1 cellular context compared by ENCODE assay signal in the genomic region with DNA sequence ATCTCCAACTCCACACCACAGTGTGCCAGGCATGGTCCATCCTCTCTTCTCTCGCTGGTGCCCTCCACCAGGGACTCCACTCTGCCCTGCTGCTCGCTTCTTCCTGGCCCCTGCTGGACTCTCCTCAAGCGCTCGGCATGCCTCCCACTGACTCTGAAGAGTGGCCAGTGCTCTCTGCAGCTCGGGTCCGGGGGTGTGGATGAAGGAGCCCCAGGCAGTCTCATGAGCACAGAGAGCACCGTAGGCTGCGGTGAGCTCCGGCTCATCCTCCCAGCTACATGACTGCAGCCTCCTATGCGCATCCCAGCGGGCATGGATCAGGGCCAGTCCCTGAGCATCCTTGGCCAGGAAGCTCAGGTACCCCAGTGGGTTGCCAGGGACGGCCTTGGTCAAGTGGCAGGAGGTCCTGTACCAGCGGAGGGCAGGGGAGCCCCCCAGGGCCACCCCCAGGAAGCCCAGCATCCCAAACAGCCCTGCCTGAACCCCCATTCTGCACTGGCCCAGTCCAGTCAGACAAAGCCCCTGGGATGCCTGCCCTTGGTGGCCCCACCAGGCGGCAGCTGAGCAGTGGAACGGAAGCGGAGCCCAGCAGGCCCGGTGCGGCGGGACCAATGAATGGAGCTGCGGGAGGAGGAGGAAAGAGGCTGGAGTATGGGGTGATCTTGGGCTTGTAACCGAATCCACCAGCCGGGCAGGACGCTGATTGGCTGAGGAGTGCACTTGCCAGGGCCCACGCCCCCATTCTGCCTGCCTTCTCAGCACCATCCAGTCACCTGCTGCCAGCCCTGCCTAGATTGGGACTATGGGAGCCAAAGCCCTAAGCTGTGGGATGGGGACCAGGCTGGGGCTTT.
TF ChIP-seq lines count a peak whose summit lies in the region.

A gene with protein sequence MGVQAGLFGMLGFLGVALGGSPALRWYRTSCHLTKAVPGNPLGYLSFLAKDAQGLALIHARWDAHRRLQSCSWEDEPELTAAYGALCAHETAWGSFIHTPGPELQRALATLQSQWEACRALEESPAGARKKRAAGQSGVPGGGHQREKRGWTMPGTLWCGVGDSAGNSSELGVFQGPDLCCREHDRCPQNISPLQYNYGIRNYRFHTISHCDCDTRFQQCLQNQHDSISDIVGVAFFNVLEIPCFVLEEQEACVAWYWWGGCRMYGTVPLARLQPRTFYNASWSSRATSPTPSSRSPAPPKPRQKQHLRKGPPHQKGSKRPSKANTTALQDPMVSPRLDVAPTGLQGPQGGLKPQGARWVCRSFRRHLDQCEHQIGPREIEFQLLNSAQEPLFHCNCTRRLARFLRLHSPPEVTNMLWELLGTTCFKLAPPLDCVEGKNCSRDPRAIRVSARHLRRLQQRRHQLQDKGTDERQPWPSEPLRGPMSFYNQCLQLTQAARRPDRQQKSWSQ (minus strand): TSS at position 643 of the 851 bp plus-strand sequence. CDS start 154 bp downstream, at position 489.

TF ChIP-seq in HEK293, 187 proteins besides CTCF, POLR2A, EP300 and RAD21 (continued from another document):
- TF ChIP-seq, protein P1, sequence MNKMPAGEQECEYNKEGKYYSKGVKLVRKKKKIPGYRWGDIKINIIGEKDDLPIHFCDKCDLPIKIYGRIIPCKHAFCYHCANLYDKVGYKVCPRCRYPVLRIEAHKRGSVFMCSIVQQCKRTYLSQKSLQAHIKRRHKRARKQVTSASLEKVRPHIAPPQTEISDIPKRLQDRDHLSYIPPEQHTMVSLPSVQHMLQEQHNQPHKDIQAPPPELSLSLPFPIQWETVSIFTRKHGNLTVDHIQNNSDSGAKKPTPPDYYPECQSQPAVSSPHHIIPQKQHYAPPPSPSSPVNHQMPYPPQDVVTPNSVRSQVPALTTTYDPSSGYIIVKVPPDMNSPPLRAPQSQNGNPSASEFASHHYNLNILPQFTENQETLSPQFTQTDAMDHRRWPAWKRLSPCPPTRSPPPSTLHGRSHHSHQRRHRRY (tag by site-specific recombination; IDR thresholded peaks at IDR 0.05): no peak
- TF ChIP-seq ZNF341 (tag by site-specific recombination; IDR thresholded peaks at IDR 0.05; ENCODE audit: low read depth) (peak; percentile 18; the same call in 1 of the 2 replicates), ZNF155 (tag by site-specific recombination; IDR thresholded peaks at IDR 0.05) (no peak), HOXC10 (CRISPR knock-in tag; IDR thresholded peaks at IDR 0.05) (no peak), KLF10 (tag by site-specific recombination; IDR thresholded peaks at IDR 0.05) (no peak), TRIM28 (IDR thresholded peaks at IDR 0.05; ENCODE audit: borderline replicate concordance, low read length) (no peak), ZNF354C (tag by site-specific recombination; IDR thresholded peaks at IDR 0.05; ENCODE audit: borderline replicate concordance, low read depth) (no peak), ZNF660 (tag by site-specific recombination; IDR thresholded peaks at IDR 0.05) (no peak), ZNF624 (tag by site-specific recombination; IDR thresholded peaks at IDR 0.05) (no peak), PRDM1 (tag by site-specific recombination; IDR thresholded peaks at IDR 0.05) (no peak), ZNF600 (tag by site-specific recombination; IDR thresholded peaks at IDR 0.05) (no peak), MYNN (tag by site-specific recombination; IDR thresholded peaks at IDR 0.05; ENCODE audit: borderline replicate concordance) (no peak), ZNF2 (tag by site-specific recombination; IDR thresholded peaks at IDR 0.05) (no peak), BCL11A (tag by site-specific recombination; IDR thresholded peaks at IDR 0.05; ENCODE audit: low read depth) (no peak), GLI2 (tag by site-specific recombination; IDR thresholded peaks at IDR 0.05; ENCODE audit: borderline replicate concordance, low read depth) (no peak), ZNF175 (tag by site-specific recombination; IDR thresholded peaks at IDR 0.05) (no peak), ZNF473 (tag by site-specific recombination; IDR thresholded peaks at IDR 0.05) (no peak), ZNF701 (tag by site-specific recombination; IDR thresholded peaks at IDR 0.05) (no peak), ZNF366 (tag by site-specific recombination; conservative IDR thresholded peaks at IDR 0.05) (no peak), ZNF302 (tag by site-specific recombination; IDR thresholded peaks at IDR 0.05; ENCODE audit: low read depth) (no peak), ZNF571 (tag by site-specific recombination; IDR thresholded peaks at IDR 0.05) (no peak), SP2 (tag by site-specific recombination; IDR thresholded peaks at IDR 0.05) (peak; percentile 79), ZBTB17 (tag by site-specific recombination; IDR thresholded peaks at IDR 0.05) (0 out of 2 replicates have a peak, but pooled peaks have one; percentile 11), ZNF433 (tag by site-specific recombination; IDR thresholded peaks at IDR 0.05; ENCODE audit: low read depth) (no peak)
- TF ChIP-seq, protein P2, sequence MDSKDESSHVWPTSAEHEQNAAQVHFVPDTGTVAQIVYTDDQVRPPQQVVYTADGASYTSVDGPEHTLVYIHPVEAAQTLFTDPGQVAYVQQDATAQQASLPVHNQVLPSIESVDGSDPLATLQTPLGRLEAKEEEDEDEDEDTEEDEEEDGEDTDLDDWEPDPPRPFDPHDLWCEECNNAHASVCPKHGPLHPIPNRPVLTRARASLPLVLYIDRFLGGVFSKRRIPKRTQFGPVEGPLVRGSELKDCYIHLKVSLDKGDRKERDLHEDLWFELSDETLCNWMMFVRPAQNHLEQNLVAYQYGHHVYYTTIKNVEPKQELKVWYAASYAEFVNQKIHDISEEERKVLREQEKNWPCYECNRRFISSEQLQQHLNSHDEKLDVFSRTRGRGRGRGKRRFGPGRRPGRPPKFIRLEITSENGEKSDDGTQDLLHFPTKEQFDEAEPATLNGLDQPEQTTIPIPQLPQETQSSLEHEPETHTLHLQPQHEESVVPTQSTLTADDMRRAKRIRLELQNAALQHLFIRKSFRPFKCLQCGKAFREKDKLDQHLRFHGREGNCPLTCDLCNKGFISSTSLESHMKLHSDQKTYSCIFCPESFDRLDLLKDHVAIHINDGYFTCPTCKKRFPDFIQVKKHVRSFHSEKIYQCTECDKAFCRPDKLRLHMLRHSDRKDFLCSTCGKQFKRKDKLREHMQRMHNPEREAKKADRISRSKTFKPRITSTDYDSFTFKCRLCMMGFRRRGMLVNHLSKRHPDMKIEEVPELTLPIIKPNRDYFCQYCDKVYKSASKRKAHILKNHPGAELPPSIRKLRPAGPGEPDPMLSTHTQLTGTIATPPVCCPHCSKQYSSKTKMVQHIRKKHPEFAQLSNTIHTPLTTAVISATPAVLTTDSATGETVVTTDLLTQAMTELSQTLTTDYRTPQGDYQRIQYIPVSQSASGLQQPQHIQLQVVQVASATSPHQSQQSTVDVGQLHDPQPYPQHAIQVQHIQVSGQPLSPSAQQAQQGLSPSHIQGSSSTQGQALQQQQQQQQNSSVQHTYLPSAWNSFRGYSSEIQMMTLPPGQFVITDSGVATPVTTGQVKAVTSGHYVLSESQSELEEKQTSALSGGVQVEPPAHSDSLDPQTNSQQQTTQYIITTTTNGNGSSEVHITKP (tag by site-specific recombination; IDR thresholded peaks at IDR 0.05): no peak
- TF ChIP-seq, protein P3, sequence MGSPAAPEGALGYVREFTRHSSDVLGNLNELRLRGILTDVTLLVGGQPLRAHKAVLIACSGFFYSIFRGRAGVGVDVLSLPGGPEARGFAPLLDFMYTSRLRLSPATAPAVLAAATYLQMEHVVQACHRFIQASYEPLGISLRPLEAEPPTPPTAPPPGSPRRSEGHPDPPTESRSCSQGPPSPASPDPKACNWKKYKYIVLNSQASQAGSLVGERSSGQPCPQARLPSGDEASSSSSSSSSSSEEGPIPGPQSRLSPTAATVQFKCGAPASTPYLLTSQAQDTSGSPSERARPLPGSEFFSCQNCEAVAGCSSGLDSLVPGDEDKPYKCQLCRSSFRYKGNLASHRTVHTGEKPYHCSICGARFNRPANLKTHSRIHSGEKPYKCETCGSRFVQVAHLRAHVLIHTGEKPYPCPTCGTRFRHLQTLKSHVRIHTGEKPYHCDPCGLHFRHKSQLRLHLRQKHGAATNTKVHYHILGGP (tag by site-specific recombination; IDR thresholded peaks at IDR 0.05): no peak
- TF ChIP-seq, protein P4, sequence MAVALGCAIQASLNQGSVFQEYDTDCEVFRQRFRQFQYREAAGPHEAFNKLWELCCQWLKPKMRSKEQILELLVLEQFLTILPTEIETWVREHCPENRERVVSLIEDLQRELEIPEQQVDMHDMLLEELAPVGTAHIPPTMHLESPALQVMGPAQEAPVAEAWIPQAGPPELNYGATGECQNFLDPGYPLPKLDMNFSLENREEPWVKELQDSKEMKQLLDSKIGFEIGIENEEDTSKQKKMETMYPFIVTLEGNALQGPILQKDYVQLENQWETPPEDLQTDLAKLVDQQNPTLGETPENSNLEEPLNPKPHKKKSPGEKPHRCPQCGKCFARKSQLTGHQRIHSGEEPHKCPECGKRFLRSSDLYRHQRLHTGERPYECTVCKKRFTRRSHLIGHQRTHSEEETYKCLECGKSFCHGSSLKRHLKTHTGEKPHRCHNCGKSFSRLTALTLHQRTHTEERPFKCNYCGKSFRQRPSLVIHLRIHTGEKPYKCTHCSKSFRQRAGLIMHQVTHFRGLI (tag by site-specific recombination; IDR thresholded peaks at IDR 0.05): peak; percentile 77; the same call in 1 of the 2 replicates
- TF ChIP-seq, protein P5, sequence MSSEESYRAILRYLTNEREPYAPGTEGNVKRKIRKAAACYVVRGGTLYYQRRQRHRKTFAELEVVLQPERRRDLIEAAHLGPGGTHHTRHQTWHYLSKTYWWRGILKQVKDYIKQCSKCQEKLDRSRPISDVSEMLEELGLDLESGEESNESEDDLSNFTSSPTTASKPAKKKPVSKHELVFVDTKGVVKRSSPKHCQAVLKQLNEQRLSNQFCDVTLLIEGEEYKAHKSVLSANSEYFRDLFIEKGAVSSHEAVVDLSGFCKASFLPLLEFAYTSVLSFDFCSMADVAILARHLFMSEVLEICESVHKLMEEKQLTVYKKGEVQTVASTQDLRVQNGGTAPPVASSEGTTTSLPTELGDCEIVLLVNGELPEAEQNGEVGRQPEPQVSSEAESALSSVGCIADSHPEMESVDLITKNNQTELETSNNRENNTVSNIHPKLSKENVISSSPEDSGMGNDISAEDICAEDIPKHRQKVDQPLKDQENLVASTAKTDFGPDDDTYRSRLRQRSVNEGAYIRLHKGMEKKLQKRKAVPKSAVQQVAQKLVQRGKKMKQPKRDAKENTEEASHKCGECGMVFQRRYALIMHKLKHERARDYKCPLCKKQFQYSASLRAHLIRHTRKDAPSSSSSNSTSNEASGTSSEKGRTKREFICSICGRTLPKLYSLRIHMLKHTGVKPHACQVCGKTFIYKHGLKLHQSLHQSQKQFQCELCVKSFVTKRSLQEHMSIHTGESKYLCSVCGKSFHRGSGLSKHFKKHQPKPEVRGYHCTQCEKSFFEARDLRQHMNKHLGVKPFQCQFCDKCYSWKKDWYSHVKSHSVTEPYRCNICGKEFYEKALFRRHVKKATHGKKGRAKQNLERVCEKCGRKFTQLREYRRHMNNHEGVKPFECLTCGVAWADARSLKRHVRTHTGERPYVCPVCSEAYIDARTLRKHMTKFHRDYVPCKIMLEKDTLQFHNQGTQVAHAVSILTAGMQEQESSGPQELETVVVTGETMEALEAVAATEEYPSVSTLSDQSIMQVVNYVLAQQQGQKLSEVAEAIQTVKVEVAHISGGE (tag by site-specific recombination; conservative IDR thresholded peaks at IDR 0.05; ENCODE audit: low read depth): no peak
- TF ChIP-seq, protein P6, sequence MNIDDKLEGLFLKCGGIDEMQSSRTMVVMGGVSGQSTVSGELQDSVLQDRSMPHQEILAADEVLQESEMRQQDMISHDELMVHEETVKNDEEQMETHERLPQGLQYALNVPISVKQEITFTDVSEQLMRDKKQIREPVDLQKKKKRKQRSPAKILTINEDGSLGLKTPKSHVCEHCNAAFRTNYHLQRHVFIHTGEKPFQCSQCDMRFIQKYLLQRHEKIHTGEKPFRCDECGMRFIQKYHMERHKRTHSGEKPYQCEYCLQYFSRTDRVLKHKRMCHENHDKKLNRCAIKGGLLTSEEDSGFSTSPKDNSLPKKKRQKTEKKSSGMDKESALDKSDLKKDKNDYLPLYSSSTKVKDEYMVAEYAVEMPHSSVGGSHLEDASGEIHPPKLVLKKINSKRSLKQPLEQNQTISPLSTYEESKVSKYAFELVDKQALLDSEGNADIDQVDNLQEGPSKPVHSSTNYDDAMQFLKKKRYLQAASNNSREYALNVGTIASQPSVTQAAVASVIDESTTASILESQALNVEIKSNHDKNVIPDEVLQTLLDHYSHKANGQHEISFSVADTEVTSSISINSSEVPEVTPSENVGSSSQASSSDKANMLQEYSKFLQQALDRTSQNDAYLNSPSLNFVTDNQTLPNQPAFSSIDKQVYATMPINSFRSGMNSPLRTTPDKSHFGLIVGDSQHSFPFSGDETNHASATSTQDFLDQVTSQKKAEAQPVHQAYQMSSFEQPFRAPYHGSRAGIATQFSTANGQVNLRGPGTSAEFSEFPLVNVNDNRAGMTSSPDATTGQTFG (tag by site-specific recombination; IDR thresholded peaks at IDR 0.05; ENCODE audit: borderline replicate concordance): no peak
- TF ChIP-seq, protein P7, sequence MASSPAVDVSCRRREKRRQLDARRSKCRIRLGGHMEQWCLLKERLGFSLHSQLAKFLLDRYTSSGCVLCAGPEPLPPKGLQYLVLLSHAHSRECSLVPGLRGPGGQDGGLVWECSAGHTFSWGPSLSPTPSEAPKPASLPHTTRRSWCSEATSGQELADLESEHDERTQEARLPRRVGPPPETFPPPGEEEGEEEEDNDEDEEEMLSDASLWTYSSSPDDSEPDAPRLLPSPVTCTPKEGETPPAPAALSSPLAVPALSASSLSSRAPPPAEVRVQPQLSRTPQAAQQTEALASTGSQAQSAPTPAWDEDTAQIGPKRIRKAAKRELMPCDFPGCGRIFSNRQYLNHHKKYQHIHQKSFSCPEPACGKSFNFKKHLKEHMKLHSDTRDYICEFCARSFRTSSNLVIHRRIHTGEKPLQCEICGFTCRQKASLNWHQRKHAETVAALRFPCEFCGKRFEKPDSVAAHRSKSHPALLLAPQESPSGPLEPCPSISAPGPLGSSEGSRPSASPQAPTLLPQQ (tag by site-specific recombination; IDR thresholded peaks at IDR 0.05): peak; percentile 86
